25 cellular contexts compared by ENCODE assay signal in the genomic region with DNA sequence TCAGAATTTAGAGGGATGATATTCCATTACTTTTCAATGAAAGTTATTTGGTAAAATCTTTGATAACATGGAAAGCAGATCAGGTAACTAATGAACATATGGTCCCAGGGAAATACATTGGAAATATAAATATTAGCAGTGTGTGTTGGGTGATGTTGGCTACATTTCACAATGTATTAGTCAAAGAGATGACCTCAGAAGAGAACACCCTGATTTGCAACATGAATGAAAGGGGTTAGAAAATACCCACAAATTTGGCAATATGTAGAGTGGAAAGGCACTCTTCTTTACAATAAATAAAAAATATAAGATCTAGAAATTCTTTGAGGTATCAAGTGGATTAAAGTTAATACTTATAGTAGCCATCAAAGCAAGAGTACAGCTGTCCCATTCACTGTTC.
"Had no signal": no experiment of that assay in that cellular context is flagged by ENCODE, and none has a peak within 500 bp of the region (broad histone marks: within the 10 kb centered on the region; RNA-seq: fewer than 3 reads in every experiment).

No MANE protein-coding gene starts in this region.

- H3K36me3 ChIP-seq: colonic mucosa, heart right ventricle, left ventricle myocardium inferior, right atrium auricular region, transverse colon had no signal

- DNase-seq: activated CD4-positive, alpha-beta memory T cell treated with anti-CD3 and anti-CD28 coated beads, Interleukin-2, amount 10 ng/mL, durations not matched to agents 7 days and 5 days; activated CD4-positive, alpha-beta T cell treated with anti-CD3 and anti-CD28 coated beads, Interleukin-2, amount 10 ng/mL, durations not matched to agents 24 days and 14 days; activated CD4-positive, CD25-positive, alpha-beta regulatory T cell treated with anti-CD3 and anti-CD28 coated beads, Interleukin-2, amount 50 U/mL, for 72 hours; activated gamma-delta T cell treated with Interleukin-2 at 50 U/mL for 16 hours; activated naive CD8-positive, alpha-beta T cell treated with anti-CD3 and anti-CD28 coated beads, Interleukin-2, amount 50 U/mL, for 24 hours; activated T-cell treated with anti-CD3 and anti-CD28 coated beads, Interleukin-2, amount 50 U/mL, for 4 hours; colonic mucosa; effector CD8-positive, alpha-beta T cell; erythroblast; foreskin melanocyte; heart right ventricle; left ventricle myocardium inferior; mucosa of descending colon; stimulated activated CD4-positive, alpha-beta T cell treated with anti-CD3 and anti-CD28 coated beads, Interleukin-15, amount 100 ng/mL, for 24 hours; stimulated activated CD4-positive, alpha-beta T cell treated with anti-CD3 and anti-CD28 coated beads, Interleukin-2, amount 100 ng/mL, for 24 hours; stimulated activated naive CD4-positive, alpha-beta T cell treated with Interleukin-2 at 50 U/mL for 16 hours; T1000; testis; transverse colon had no signal

- H3K9me3 ChIP-seq: colonic mucosa, mucosa of descending colon, right atrium auricular region, testis, transverse colon had no signal

- H3K27me3 ChIP-seq: colonic mucosa, heart right ventricle, right atrium auricular region, testis, transverse colon had no signal

- H3K4me1 ChIP-seq: colonic mucosa, heart right ventricle, left ventricle myocardium inferior, right atrium auricular region, testis, transverse colon had no signal

- H3K27ac ChIP-seq: colonic mucosa, heart right ventricle, left ventricle myocardium inferior, right atrium auricular region, testis, transverse colon had no signal

- ATAC-seq: activated naive CD8-positive, alpha-beta T cell treated with anti-CD3 and anti-CD28 coated beads, Interleukin-2, amount 50 U/mL, for 24 hours; activated T-cell treated with anti-CD3 and anti-CD28 coated beads, Interleukin-2, amount 50 U/mL, for 4 hours; activated T-helper 17 cell treated with anti-CD3 and anti-CD28 coated beads, Interleukin-2, amount 50 U/mL, for 72 hours; heart right ventricle; mucosa of descending colon; natural killer cell treated with Interleukin-12 subunit alpha and Interleukin-12 subunit beta and Interleukin-15 and Interleukin-18, amount 100 ng/mL, for 72 hours had no signal

- FAIRE-seq: endometrium, islet of Langerhans had no signal

- H3K4me3 ChIP-seq: colonic mucosa, heart right ventricle, left ventricle myocardium inferior, lung, mucosa of descending colon, right atrium auricular region, testis, transverse colon had no signal
